Comparison of ENCODE assay signal across 1 cellular context in the genomic region with DNA sequence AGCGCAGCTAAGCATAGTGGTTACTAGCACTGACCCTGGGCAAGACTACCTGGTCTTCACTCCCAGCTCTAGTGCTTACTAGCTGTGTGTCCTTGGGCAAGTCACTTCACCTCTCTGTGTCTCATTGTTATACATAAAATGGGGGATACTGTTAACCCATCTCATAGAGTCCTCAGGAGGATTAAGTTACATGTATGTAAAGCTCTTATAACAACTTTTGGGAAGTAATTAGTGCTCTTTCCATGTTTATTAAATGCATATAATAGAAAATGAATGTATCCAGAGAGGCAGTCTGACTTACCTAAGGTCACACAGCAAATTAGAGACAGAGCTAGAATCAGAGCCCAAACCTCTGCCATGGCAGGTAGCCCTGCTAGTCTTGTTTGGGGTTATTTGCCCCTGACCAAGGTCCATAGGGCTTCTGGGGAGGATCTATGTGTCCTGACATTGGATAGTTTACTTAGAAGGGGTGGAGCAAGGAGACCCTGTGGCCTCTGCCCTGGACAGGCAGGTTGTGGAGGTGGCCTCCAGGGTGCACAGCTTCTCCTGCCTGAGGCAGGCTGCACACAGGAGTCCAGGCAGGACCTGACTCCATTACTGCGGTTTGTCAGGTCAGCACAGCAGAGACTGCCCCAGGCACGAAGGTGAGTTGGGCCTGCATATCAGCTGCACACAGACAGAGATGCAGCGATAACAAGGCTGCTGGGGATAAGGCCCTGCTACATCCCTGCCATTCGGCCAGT.
TF ChIP-seq lines count a peak whose summit lies in the region.

No MANE protein-coding gene starts in this region.

TF ChIP-seq in K562, 482 proteins besides CTCF, POLR2A, EP300 and RAD21 (continued from another document and continues in another):
- TF ChIP-seq CUX1 (CRISPR knock-in tag; IDR thresholded peaks at IDR 0.05) (no peak), LCOR (CRISPR knock-in tag; IDR thresholded peaks at IDR 0.05) (no peak), KLF1 (tag; IDR thresholded peaks at IDR 0.05) (no peak), POLR2AphosphoS2 (IDR thresholded peaks at IDR 0.05; ENCODE audit: low read length) (no peak), ZBTB8A (IDR thresholded peaks at IDR 0.05; ENCODE audit: partially characterized antibody) (no peak), SOX6 (IDR thresholded peaks at IDR 0.05) (peak; percentile 62; the same call in 1 of the 2 replicates), ZNF224 (CRISPR knock-in tag; IDR thresholded peaks at IDR 0.05) (no peak), ZNF668 (CRISPR knock-in tag; IDR thresholded peaks at IDR 0.05) (no peak), NONO (IDR thresholded peaks at IDR 0.05; ENCODE audit: low read depth in 2 of 2, low read length in 1 of 2) (no peak), ZNF184 (CRISPR knock-in tag; IDR thresholded peaks at IDR 0.05) (no peak), NR2C2 (CRISPR knock-in tag; IDR thresholded peaks at IDR 0.05) (no peak), NR2C2 (tag; IDR thresholded peaks at IDR 0.05) (no peak), TARDBP (IDR thresholded peaks at IDR 0.05) (no peak), ESRRB (CRISPR knock-in tag; IDR thresholded peaks at IDR 0.05; ENCODE audit: borderline replicate concordance) (no peak), SNIP1 (IDR thresholded peaks at IDR 0.05; ENCODE audit: low read depth) (no peak), CREM (IDR thresholded peaks at IDR 0.05; ENCODE audit: low read depth) (peak; percentile 25; the same call in 1 of the 2 replicates), MAFK (IDR thresholded peaks at IDR 0.05; ENCODE audit: low read length) (no peak), HOXB6 (CRISPR knock-in tag; IDR thresholded peaks at IDR 0.05; ENCODE audit: borderline replicate concordance) (no peak), ZFP1 (CRISPR knock-in tag; IDR thresholded peaks at IDR 0.05) (no peak), DDX20 (tag; IDR thresholded peaks at IDR 0.05; ENCODE audit: low read depth) (no peak), STAT5A (IDR thresholded peaks at IDR 0.05; ENCODE audit: borderline replicate concordance, low read length) (peak; percentile 30; the same call in 1 of the 2 replicates), EZH2 (IDR thresholded peaks at IDR 0.05; ENCODE audit: borderline replicate concordance, low read depth, low read length) (no peak), YBX1 (IDR thresholded peaks at IDR 0.05) (no peak), HMGN3 (IDR thresholded peaks at IDR 0.05; ENCODE audit: borderline replicate concordance, extremely low read depth, insufficient read length, low read depth, low read length) (peak; percentile 51), TAF15 (IDR thresholded peaks at IDR 0.05; ENCODE audit: low read depth, low read length) (no peak), RBFOX2 (IDR thresholded peaks at IDR 0.05; ENCODE audit: low read depth, low read length) (no peak), THAP7 (CRISPR knock-in tag; IDR thresholded peaks at IDR 0.05) (no peak), ETS2 (tag; IDR thresholded peaks at IDR 0.05; ENCODE audit: borderline replicate concordance, poor library complexity, severe bottlenecking) (no peak), GATAD2A (IDR thresholded peaks at IDR 0.05) (no peak), NCOA2 (IDR thresholded peaks at IDR 0.05; ENCODE audit: partially characterized antibody in 2 of 2) (no peak), GABPA (tag; conservative IDR thresholded peaks at IDR 0.05; ENCODE audit: low read depth) (no peak), HDAC2 (IDR thresholded peaks at IDR 0.05) (no peak), KLF6 (CRISPR knock-in tag; IDR thresholded peaks at IDR 0.05; ENCODE audit: borderline replicate concordance) (no peak), MEF2A (IDR thresholded peaks at IDR 0.05; ENCODE audit: control insufficient read depth, low read depth, low read length) (no peak), MCM2 (IDR thresholded peaks at IDR 0.05; ENCODE audit: low read depth) (no peak), SREBF2 (CRISPR knock-in tag; IDR thresholded peaks at IDR 0.05) (no peak), CTBP1 (IDR thresholded peaks at IDR 0.05; ENCODE audit: borderline replicate concordance) (peak; percentile 96), ELF2 (CRISPR knock-in tag; IDR thresholded peaks at IDR 0.05) (no peak), FIP1L1 (IDR thresholded peaks at IDR 0.05; ENCODE audit: low read depth, low read length, poor library complexity, severe bottlenecking) (no peak), ZNF696 (CRISPR knock-in tag; conservative IDR thresholded peaks at IDR 0.05) (no peak), SAP30 (IDR thresholded peaks at IDR 0.05; ENCODE audit: borderline replicate concordance, insufficient read depth, low read depth, low read length, poor library complexity, severe bottlenecking) (no peak), SAFB (IDR thresholded peaks at IDR 0.05; ENCODE audit: borderline replicate concordance, low read depth, low read length) (no peak), ZBTB1 (CRISPR knock-in tag; IDR thresholded peaks at IDR 0.05; ENCODE audit: borderline replicate concordance, low read depth) (no peak), HIVEP1 (CRISPR knock-in tag; IDR thresholded peaks at IDR 0.05) (no peak), KAT2B (IDR thresholded peaks at IDR 0.05; ENCODE audit: low read depth, low read length) (no peak)
- TF ChIP-seq, protein P1, sequence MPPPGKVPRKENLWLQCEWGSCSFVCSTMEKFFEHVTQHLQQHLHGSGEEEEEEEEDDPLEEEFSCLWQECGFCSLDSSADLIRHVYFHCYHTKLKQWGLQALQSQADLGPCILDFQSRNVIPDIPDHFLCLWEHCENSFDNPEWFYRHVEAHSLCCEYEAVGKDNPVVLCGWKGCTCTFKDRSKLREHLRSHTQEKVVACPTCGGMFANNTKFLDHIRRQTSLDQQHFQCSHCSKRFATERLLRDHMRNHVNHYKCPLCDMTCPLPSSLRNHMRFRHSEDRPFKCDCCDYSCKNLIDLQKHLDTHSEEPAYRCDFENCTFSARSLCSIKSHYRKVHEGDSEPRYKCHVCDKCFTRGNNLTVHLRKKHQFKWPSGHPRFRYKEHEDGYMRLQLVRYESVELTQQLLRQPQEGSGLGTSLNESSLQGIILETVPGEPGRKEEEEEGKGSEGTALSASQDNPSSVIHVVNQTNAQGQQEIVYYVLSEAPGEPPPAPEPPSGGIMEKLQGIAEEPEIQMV (tag; conservative IDR thresholded peaks at IDR 0.05; ENCODE audit: low read depth), result no peak
- TF ChIP-seq, protein P2, sequence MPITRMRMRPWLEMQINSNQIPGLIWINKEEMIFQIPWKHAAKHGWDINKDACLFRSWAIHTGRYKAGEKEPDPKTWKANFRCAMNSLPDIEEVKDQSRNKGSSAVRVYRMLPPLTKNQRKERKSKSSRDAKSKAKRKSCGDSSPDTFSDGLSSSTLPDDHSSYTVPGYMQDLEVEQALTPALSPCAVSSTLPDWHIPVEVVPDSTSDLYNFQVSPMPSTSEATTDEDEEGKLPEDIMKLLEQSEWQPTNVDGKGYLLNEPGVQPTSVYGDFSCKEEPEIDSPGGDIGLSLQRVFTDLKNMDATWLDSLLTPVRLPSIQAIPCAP (CRISPR knock-in tag; IDR thresholded peaks at IDR 0.05; ENCODE audit: borderline replicate concordance), result no peak
- TF ChIP-seq, protein P3, sequence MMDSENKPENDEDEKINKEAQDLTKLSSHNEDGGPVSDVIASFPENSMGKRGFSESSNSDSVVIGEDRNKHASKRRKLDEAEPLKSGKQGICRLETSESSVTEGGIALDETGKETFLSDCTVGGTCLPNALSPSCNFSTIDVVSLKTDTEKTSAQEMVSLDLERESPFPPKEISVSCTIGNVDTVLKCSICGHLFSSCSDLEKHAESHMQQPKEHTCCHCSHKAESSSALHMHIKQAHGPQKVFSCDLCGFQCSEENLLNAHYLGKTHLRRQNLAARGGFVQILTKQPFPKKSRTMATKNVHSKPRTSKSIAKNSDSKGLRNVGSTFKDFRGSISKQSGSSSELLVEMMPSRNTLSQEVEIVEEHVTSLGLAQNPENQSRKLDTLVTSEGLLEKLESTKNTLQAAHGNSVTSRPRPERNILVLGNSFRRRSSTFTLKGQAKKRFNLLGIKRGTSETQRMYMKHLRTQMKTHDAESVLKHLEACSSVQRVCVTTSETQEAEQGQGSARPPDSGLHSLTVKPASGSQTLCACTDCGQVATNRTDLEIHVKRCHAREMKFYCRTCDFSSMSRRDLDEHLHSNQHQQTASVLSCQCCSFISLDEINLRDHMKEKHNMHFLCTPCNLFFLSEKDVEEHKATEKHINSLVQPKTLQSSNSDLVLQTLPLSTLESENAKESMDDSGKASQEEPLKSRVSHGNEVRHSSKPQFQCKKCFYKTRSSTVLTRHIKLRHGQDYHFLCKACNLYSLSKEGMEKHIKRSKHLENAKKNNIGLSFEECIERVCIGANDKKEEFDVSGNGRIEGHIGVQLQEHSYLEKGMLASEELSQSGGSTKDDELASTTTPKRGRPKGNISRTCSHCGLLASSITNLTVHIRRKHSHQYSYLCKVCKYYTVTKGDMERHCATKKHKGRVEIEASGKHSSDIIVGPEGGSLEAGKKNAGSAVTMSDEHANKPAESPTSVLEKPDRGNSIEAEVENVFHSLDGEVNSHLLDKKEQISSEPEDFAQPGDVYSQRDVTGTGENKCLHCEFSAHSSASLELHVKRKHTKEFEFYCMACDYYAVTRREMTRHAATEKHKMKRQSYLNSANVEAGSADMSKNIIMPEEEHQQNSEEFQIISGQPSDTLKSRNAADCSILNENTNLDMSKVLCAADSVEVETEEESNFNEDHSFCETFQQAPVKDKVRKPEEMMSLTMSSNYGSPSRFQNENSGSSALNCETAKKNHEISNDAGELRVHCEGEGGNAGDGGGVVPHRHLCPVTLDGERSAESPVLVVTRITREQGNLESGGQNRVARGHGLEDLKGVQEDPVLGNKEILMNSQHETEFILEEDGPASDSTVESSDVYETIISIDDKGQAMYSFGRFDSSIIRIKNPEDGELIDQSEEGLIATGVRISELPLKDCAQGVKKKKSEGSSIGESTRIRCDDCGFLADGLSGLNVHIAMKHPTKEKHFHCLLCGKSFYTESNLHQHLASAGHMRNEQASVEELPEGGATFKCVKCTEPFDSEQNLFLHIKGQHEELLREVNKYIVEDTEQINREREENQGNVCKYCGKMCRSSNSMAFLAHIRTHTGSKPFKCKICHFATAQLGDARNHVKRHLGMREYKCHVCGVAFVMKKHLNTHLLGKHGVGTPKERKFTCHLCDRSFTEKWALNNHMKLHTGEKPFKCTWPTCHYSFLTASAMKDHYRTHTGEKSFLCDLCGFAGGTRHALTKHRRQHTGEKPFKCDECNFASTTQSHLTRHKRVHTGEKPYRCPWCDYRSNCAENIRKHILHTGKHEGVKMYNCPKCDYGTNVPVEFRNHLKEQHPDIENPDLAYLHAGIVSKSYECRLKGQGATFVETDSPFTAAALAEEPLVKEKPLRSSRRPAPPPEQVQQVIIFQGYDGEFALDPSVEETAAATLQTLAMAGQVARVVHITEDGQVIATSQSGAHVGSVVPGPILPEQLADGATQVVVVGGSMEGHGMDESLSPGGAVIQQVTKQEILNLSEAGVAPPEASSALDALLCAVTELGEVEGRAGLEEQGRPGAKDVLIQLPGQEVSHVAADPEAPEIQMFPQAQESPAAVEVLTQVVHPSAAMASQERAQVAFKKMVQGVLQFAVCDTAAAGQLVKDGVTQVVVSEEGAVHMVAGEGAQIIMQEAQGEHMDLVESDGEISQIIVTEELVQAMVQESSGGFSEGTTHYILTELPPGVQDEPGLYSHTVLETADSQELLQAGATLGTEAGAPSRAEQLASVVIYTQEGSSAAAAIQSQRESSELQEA (IDR thresholded peaks at IDR 0.05; ENCODE audit: low read depth), result no peak
